Comparison of ENCODE assay signal across 8 cellular contexts in genomic region chr11:118929496-118930151, GRCh38. TPM values are rescaled to one million over a fixed set of nuclear protein-coding genes. Genes with fewer than 3 reads are reported as not detected.
DNase-seq lines count a peak whose midpoint lies in the region; ATAC-seq and TF ChIP-seq lines count a peak whose summit lies in the region.

No MANE protein-coding gene starts in this region.

- H4K20me1 ChIP-seq in neural cell (ENCODE audit: insufficient read depth), result peaks cover 1% of the 10 kb centered on the region

- WGBS in thyroid gland, 2 donors, result 0 to 1% methylated on average over 20 to 23 of the region's 28 CpGs

- no peaks in the 10 kb centered on the region for H3F3A ChIP-seq in neural cell (ENCODE audit: insufficient read depth, low read length, poor library complexity, severe bottlenecking)

- H3K4me1 ChIP-seq in Caco-2 (peaks cover 16% of the 10 kb centered on the region), thyroid gland (peaks cover 7 to 32% of the 10 kb centered on the region in 2 donors)

- peak overlapping the region; percentile 79 for H3K4me3 Mint-ChIP-seq in Caco-2 (ENCODE audit: unreplicated experiment)

- H3K9me3 ChIP-seq in Caco-2, result no peaks in the 10 kb centered on the region
- H3K9me3 ChIP-seq in KOPT-K1 (ENCODE audit: insufficient read depth, low read length, poor library complexity, severe bottlenecking), result no peaks in the 10 kb centered on the region
- H3K9me3 ChIP-seq in neural cell (ENCODE audit: low read length), result no peaks in the 10 kb centered on the region
- no peaks in the 10 kb centered on the region for H3K9me3 ChIP-seq in thyroid gland

- POLR2A ChIA-PET in Caco-2 (lab: Charles Lee), result interaction anchor here (0.6 to 4.3 kb wide), 9 partner anchors 12 to 172 kb away, joined by 3 to 171 read pairs (median 6); partner anchors contain the start of genes DDX6 and DPAGT1

- H3K27me3 ChIP-seq in Caco-2 (replicated peaks; ENCODE audit: control insufficient read depth, insufficient read depth, low read length) (no peaks in the 10 kb centered on the region), neural cell (ENCODE audit: insufficient read depth, low read depth, low read length) (no peaks in the 10 kb centered on the region), thyroid gland (no peaks in the 10 kb centered on the region)

- BruUV-seq in Caco-2 (replicated peaks; lab: Mats Ljungman, UMichigan), result no TSS peak

- peak overlapping the region; percentile 84 for H3K27ac Mint-ChIP-seq in Caco-2 (ENCODE audit: unreplicated experiment)

- peak overlapping the region; percentile 99 for H3K9ac ChIP-seq in neural cell (ENCODE audit: low read length)

- H2AFZ ChIP-seq in neural cell (ENCODE audit: low read depth, low read length), result peak overlapping the region; percentile 35

- TF ChIP-seq CTCF in Caco-2 (IDR thresholded peaks at IDR 0.05; ENCODE audit: insufficient read depth in 1 of 2, low read depth in 1 of 2, low read length in 1 of 2, severe bottlenecking in 1 of 2, unreplicated experiment in 1 of 2), result peak in 1 of 2 experiments; percentile 0
- TF ChIP-seq CTCF in neural cell (IDR thresholded peaks at IDR 0.05; ENCODE audit: poor library complexity, severe bottlenecking), result no peak
- TF ChIP-seq CTCF in thyroid gland (IDR thresholded peaks at IDR 0.05), result peak in 1 of 6 experiments; percentile 10

- H3K27ac ChIP-seq in KOPT-K1 (ENCODE audit: low read depth, low read length, poor library complexity, severe bottlenecking), result peak overlapping the region; percentile 69
- H3K27ac ChIP-seq in neural cell (ENCODE audit: low read length), result peak overlapping the region; percentile 99
- H3K27ac ChIP-seq in thyroid gland, result peak overlapping the region; percentile 97 to 99 (median 99)

- no peak for ATAC-seq in GM21360 (IDR thresholded peaks at IDR 0.05; ENCODE audit: unreplicated experiment)

- H3K4me2 ChIP-seq in neural cell (ENCODE audit: low read length), result peak overlapping the region; percentile 71

- H3K4me1 Mint-ChIP-seq in Caco-2 (ENCODE audit: low read depth, unreplicated experiment), result peaks cover 17% of the 10 kb centered on the region

- H3K27me3 Mint-ChIP-seq in Caco-2 (ENCODE audit: insufficient read depth, unreplicated experiment), result no peaks in the 10 kb centered on the region

- no peaks in the 10 kb centered on the region for H3K9me3 Mint-ChIP-seq in Caco-2 (ENCODE audit: unreplicated experiment)

- peaks cover 6% of the 10 kb centered on the region for H3K79me2 ChIP-seq in neural cell (replicated peaks; ENCODE audit: insufficient read depth, low read length)

- intact Hi-C loops in Caco-2 (cut with micrococcal nuclease; ENCODE audit: unreplicated experiment) (loop anchor here (1.0 to 5.0 kb wide), 5 partner anchors 19 to 270 kb away; no protein-coding TSS in a partner anchor), thyroid gland (cut with DNase I) (no loop called here)

- peaks cover 28% of the 10 kb centered on the region for H3K36me3 Mint-ChIP-seq in Caco-2 (ENCODE audit: insufficient read depth, unreplicated experiment)

- DNase-seq in Caco-2 (peak; percentile 97 to 99), SHP77 (lab: John Stamatoyannopoulos, UW) (peak; percentile 41 to 47), activated gamma-delta T cell treated with Interleukin-2 at 50 U/mL for 16 hours (peak; percentile 79), foreskin melanocyte (peak; percentile 84), thyroid gland (peak; percentile 93 to 94)

- no peaks in the 10 kb centered on the region for H3K9me2 ChIP-seq in neural cell (ENCODE audit: insufficient read depth, low read length)

- no peak for TF ChIP-seq RAD21 in neural cell (conservative IDR thresholded peaks at IDR 0.05)

- TF ChIP-seq POLR2A in thyroid gland (IDR thresholded peaks at IDR 0.05), result peak in 1 of 2 donors; percentile 31

- H3K4me3 ChIP-seq in Caco-2 (ENCODE audit: low read depth, low read length), result peak overlapping the region; percentile 64
- peak overlapping the region; percentile 99 for H3K4me3 ChIP-seq in neural cell (ENCODE audit: low read length)
- peak overlapping the region; percentile 49 to 76 (median 75) for H3K4me3 ChIP-seq in thyroid gland (replicated peaks in 1 of 3)

- no peak for TF ChIP-seq EP300 in neural cell (conservative IDR thresholded peaks at IDR 0.05; ENCODE audit: poor library complexity, severe bottlenecking)

- no peaks in the 10 kb centered on the region for H3K36me3 ChIP-seq in Caco-2 (ENCODE audit: control insufficient read depth, insufficient read depth, low read length)
- no peaks in the 10 kb centered on the region for H3K36me3 ChIP-seq in KOPT-K1 (ENCODE audit: insufficient read depth, low read length)
- H3K36me3 ChIP-seq in neural cell (ENCODE audit: insufficient read depth, low read length), result no peaks in the 10 kb centered on the region
- H3K36me3 ChIP-seq in thyroid gland, result no peaks in the 10 kb centered on the region

- CTCF ChIA-PET in Caco-2 (lab: Charles Lee), result interaction anchor here (0.5 to 4.9 kb wide), 21 partner anchors 9 to 267 kb away, joined by 3 to 170 read pairs (median 4); partner anchors contain the start of genes DDX6, RPS25 and TRAPPC4

TF ChIP-seq in neural cell, 6 proteins besides CTCF, POLR2A, EP300 and RAD21:
- TF ChIP-seq MXI1 (conservative IDR thresholded peaks at IDR 0.05; ENCODE audit: poor library complexity, severe bottlenecking) (no peak), EZH2 (IDR thresholded peaks at IDR 0.05; ENCODE audit: borderline replicate concordance, insufficient read depth, low read length, poor library complexity, severe bottlenecking) (no peak), POLR2AphosphoS5 (IDR thresholded peaks at IDR 0.05) (peak; percentile 45), TAF1 (IDR thresholded peaks at IDR 0.05; ENCODE audit: low read depth) (no peak), SMC3 (conservative IDR thresholded peaks at IDR 0.05; ENCODE audit: poor library complexity) (no peak)

RNA-seq across cellular contexts. Expression of gene BCL9L, which starts 3.9 kb away (rescaled TPM):
- 186 and 203 TPM in 2 replicates for total RNA-seq in Caco-2 (2022)
- polyA plus RNA-seq in neural cell, result 1.1 and 1.5 TPM in 2 replicates
- polyA minus RNA-seq in neural cell, result 10.5 and 16.6 TPM in 2 replicates
- total RNA-seq in thyroid gland, result 10 to 100 TPM; 13.2 to 26.2 (median 19.4) TPM

RNA-seq across cellular contexts. Expression of gene UPK2, which starts 26.5 kb away (rescaled TPM):
- total RNA-seq in Caco-2 (2022) (1.8 and 3.5 TPM in 2 replicates), thyroid gland (not detected)
- polyA plus RNA-seq in neural cell, result 0.38 TPM in 1 of 2 replicates, not detected in the other
- not detected in 2 replicates for polyA minus RNA-seq in neural cell

RNA-seq across cellular contexts. Expression of gene FOXR1, which starts 41.9 kb away (rescaled TPM):
- total RNA-seq in Caco-2 (2022), result not detected in 2 replicates
- polyA plus RNA-seq in neural cell, result not detected in 2 replicates
- polyA minus RNA-seq in neural cell, result not detected in 2 replicates
- total RNA-seq in thyroid gland, result not detected

RNA-seq across cellular contexts. Expression of gene CXCR5, which starts 45.9 kb away (rescaled TPM):
- not detected in 2 replicates for total RNA-seq in Caco-2 (2022)
- not detected in 2 replicates for polyA plus RNA-seq in neural cell
- not detected in 2 replicates for polyA minus RNA-seq in neural cell
- total RNA-seq in thyroid gland, result not detected

Comparison
In these comparisons a context has a peak if more than half of its experiments do, and no peak if none do; other contexts are left out.
1. DNase-seq: peak in every context shown above with its lines; median percentile 98 in Caco-2; 94 in thyroid gland; 84 in foreskin melanocyte; 79 in activated gamma-delta T cell treated with Interleukin-2 at 50 U/mL for 16 hours; 44 in SHP77.